In genomic region chr10:87925570-87925969, GRCh38 we compare ENCODE assay signal across 11 cellular contexts.
DNase-seq lines count a peak whose midpoint lies in the region; ATAC-seq and TF ChIP-seq lines count a peak whose summit lies in the region.
"Had no signal": no experiment of that assay in that cellular context is flagged by ENCODE, and none has a peak within 500 bp of the region (broad histone marks: within the 10 kb centered on the region; RNA-seq: fewer than 3 reads in every experiment).

No MANE protein-coding gene starts in this region.

- H3K4me1 Mint-ChIP-seq in natural killer cell, result peaks cover 82 to 88% of the 10 kb centered on the region in 2 donors
- H3K4me1 Mint-ChIP-seq in natural killer cell treated with Interleukin-12 subunit alpha and Interleukin-12 subunit beta and Interleukin-15 and Interleukin-18, amount 100 ng/mL, for 72 hours (ENCODE audit: low read depth in 2 of 2), result peaks cover 49 to 67% of the 10 kb centered on the region in 2 donors
- peaks cover 89 to 97% (median 93%) of the 10 kb centered on the region in 3 donors for H3K4me1 Mint-ChIP-seq in T-cell

- H3K9me3 Mint-ChIP-seq in natural killer cell (no peaks in the 10 kb centered on the region), T-cell (peaks cover 0 to 6% (median 6%) of the 10 kb centered on the region in 3 donors)
- H3K9me3 Mint-ChIP-seq in natural killer cell treated with Interleukin-12 subunit alpha and Interleukin-12 subunit beta and Interleukin-15 and Interleukin-18, amount 100 ng/mL, for 72 hours, result no peaks in the 10 kb centered on the region
- H3K9me3 Mint-ChIP-seq: IgD-negative memory B cell had no signal

- peak overlapping the region; percentile 7 to 25 for H3K27ac Mint-ChIP-seq in natural killer cell
- H3K27ac Mint-ChIP-seq in natural killer cell treated with Interleukin-12 subunit alpha and Interleukin-12 subunit beta and Interleukin-15 and Interleukin-18, amount 100 ng/mL, for 72 hours, result no peak overlapping the region
- no peak overlapping the region for H3K27ac Mint-ChIP-seq in T-cell
- H3K27ac Mint-ChIP-seq: activated CD4-positive, alpha-beta memory T cell treated with anti-CD3 and anti-CD28 coated beads for 36 hours; IgD-negative memory B cell had no signal

- POLR2A ChIA-PET in T-cell (lab: Charles Lee), result interaction anchor here (0.8 to 1.0 kb wide), 2 partner anchors 8 to 63 kb away, joined by 5 read pairs; no protein-coding TSS in a partner anchor

- intact Hi-C loops in natural killer cell (cut with micrococcal nuclease), result loop anchor here (5.0 kb wide), 1 partner anchor 63 kb away; the partner anchor contains the start of genes KLLN and PTEN

- DNase-seq in natural killer cell (no peak), NCI-H226 (peak; percentile 10), choroid plexus epithelial cell (ENCODE audit: low read depth) (peak; percentile 73), T-cell (no peak)
- DNase-seq in natural killer cell treated with Interleukin-12 subunit alpha and Interleukin-12 subunit beta and Interleukin-15 and Interleukin-18, amount 100 ng/mL, for 72 hours (ENCODE audit: low spot score), result no peak
- no peak for DNase-seq in activated CD4-positive, CD25-positive, alpha-beta regulatory T cell (lab: John Stamatoyannopoulos, UW)
- DNase-seq: activated CD4-positive, alpha-beta memory T cell treated with anti-CD3 and anti-CD28 coated beads for 36 hours had no signal

- H3K4me3 Mint-ChIP-seq in natural killer cell (no peak overlapping the region), T-cell (peak overlapping the region in 1 of 3 donors; percentile 30)
- no peak overlapping the region for H3K4me3 Mint-ChIP-seq in natural killer cell treated with Interleukin-12 subunit alpha and Interleukin-12 subunit beta and Interleukin-15 and Interleukin-18, amount 100 ng/mL, for 72 hours
- H3K4me3 Mint-ChIP-seq: activated CD4-positive, alpha-beta memory T cell treated with anti-CD3 and anti-CD28 coated beads for 36 hours had no signal

- no peak overlapping the region for H3K4me3 ChIP-seq in choroid plexus epithelial cell (ENCODE audit: low read depth, low read length)
- H3K4me3 ChIP-seq: prostate gland had no signal

- ATAC-seq in natural killer cell, result no peak
- ATAC-seq in natural killer cell treated with Interleukin-12 subunit alpha and Interleukin-12 subunit beta and Interleukin-15 and Interleukin-18, amount 100 ng/mL, for 72 hours, result no peak
- ATAC-seq in T-cell (replicated peaks in 1 of 4), result no peak
- no peak for ATAC-seq in HG03520 (IDR thresholded peaks at IDR 0.05; ENCODE audit: unreplicated experiment)
- ATAC-seq in HG03039 (IDR thresholded peaks at IDR 0.05; ENCODE audit: unreplicated experiment), result no peak

- H3K27me3 Mint-ChIP-seq in natural killer cell (ENCODE audit: low read depth in 2 of 2) (no peaks in the 10 kb centered on the region), T-cell (no peaks in the 10 kb centered on the region)
- H3K27me3 Mint-ChIP-seq in natural killer cell treated with Interleukin-12 subunit alpha and Interleukin-12 subunit beta and Interleukin-15 and Interleukin-18, amount 100 ng/mL, for 72 hours, result no peaks in the 10 kb centered on the region
- H3K27me3 Mint-ChIP-seq: activated CD4-positive, alpha-beta memory T cell treated with anti-CD3 and anti-CD28 coated beads for 36 hours; IgD-negative memory B cell had no signal

- TF ChIP-seq CTCF in natural killer cell (IDR thresholded peaks at IDR 0.05), result no peak
- TF ChIP-seq CTCF in choroid plexus epithelial cell (conservative IDR thresholded peaks at IDR 0.05; ENCODE audit: low read depth, low read length), result no peak

- CTCF ChIA-PET in T-cell (lab: Charles Lee), result interaction anchor here in 1 of 2 donors (1.0 kb wide), 1 partner anchor 9 kb away, joined by 3 read pairs; no protein-coding TSS in a partner anchor

- peaks cover 11% of the 10 kb centered on the region for H3K36me3 Mint-ChIP-seq in natural killer cell
- H3K36me3 Mint-ChIP-seq in natural killer cell treated with Interleukin-12 subunit alpha and Interleukin-12 subunit beta and Interleukin-15 and Interleukin-18, amount 100 ng/mL, for 72 hours, result peaks cover 10% of the 10 kb centered on the region
- peaks cover 63% of the 10 kb centered on the region for H3K36me3 Mint-ChIP-seq in T-cell

Comparison
In these comparisons a context has a peak if more than half of its experiments do, and no peak if none do; other contexts are left out.
1. H3K27ac Mint-ChIP-seq: peak in natural killer cell (2 of 2); none in natural killer cell treated with Interleukin-12 subunit alpha and Interleukin-12 subunit beta and Interleukin-15 and Interleukin-18, amount 100 ng/mL, for 72 hours (0 of 2) and T-cell (0 of 2).
2. DNase-seq: peak in NCI-H226 (single experiment) and choroid plexus epithelial cell (single experiment); none in natural killer cell (single experiment), natural killer cell treated with Interleukin-12 subunit alpha and Interleukin-12 subunit beta and Interleukin-15 and Interleukin-18, amount 100 ng/mL, for 72 hours (single experiment), T-cell (0 of 34) and activated CD4-positive, CD25-positive, alpha-beta regulatory T cell (0 of 4).